In genomic region chr9:105063665-105064247, GRCh38 we compare ENCODE assay signal across 9 cellular contexts.
A peak's percentile ranks its signal among the peaks of the same experiment; 100 is the strongest.
DNase-seq lines count a peak whose midpoint lies in the region; ATAC-seq and TF ChIP-seq lines count a peak whose summit lies in the region.
"Had no signal": no experiment of that assay in that cellular context is flagged by ENCODE, and none has a peak within 500 bp of the region (broad histone marks: within the 10 kb centered on the region; RNA-seq: fewer than 3 reads in every experiment).

No MANE protein-coding gene starts in this region.

- peak overlapping the region; percentile 37 for H3K4me3 Mint-ChIP-seq in chondrocyte (ENCODE audit: unreplicated experiment)
- H3K4me3 Mint-ChIP-seq: memory B cell had no signal

- intact Hi-C loops in mucosa of descending colon (cut with DNase I, micrococcal nuclease) = loop anchor here in 1 of 2 donors (10.0 kb wide), 1 partner anchor 199 kb away; no protein-coding TSS in a partner anchor

- H3K27ac ChIP-seq in HL-60 (replicated peaks) = peak overlapping the region; percentile 69

- no peaks in the 10 kb centered on the region for H3K9me3 ChIP-seq in mucosa of descending colon

- TF ChIP-seq CTCF in HL-60 (IDR thresholded peaks at IDR 0.05; ENCODE audit: insufficient read depth, low read length) = no peak
- TF ChIP-seq CTCF in chondrocyte (IDR thresholded peaks at IDR 0.05) = no peak
- TF ChIP-seq CTCF in mucosa of descending colon (IDR thresholded peaks at IDR 0.05) = no peak

- peaks cover 3% of the 10 kb centered on the region for H3K36me3 Mint-ChIP-seq in chondrocyte (ENCODE audit: low read depth)
- H3K36me3 Mint-ChIP-seq: memory B cell had no signal

- H3K27me3 ChIP-seq in HL-60 (ENCODE audit: insufficient read depth, poor library complexity, severe bottlenecking) = no peaks in the 10 kb centered on the region

- no peaks in the 10 kb centered on the region for H3K36me3 ChIP-seq in mucosa of descending colon (ENCODE audit: low read depth)

- H3K4me3 ChIP-seq in HL-60 (replicated peaks; ENCODE audit: insufficient read depth, low read length) = no peak overlapping the region
- no peak overlapping the region for H3K4me3 ChIP-seq in mucosa of descending colon

- H3K27me3 Mint-ChIP-seq in chondrocyte (ENCODE audit: low read depth) = no peaks in the 10 kb centered on the region

- peak; percentile 61 for ATAC-seq in GM18868 (IDR thresholded peaks at IDR 0.05; ENCODE audit: unreplicated experiment)
- ATAC-seq in mucosa of descending colon = peak; percentile 10

- H3K9me3 Mint-ChIP-seq in chondrocyte (ENCODE audit: low read depth) = peaks cover 19% of the 10 kb centered on the region
- H3K9me3 Mint-ChIP-seq: memory B cell had no signal

- H3K4me1 ChIP-seq in mucosa of descending colon (ENCODE audit: low read depth) = peaks cover 23% of the 10 kb centered on the region

- H3K27ac Mint-ChIP-seq in chondrocyte (ENCODE audit: unreplicated experiment) = peak overlapping the region; percentile 99
- H3K27ac Mint-ChIP-seq: memory B cell had no signal

- DNase-seq in HL-60 (ENCODE audit: low read depth in 1 of 2, low spot score in 1 of 2) (peak in 1 of 2 experiments; percentile 30), chondrocyte (ENCODE audit: low spot score) (no peak), mucosa of descending colon (peak in 2 of 3 donors; percentile 25 to 38), foreskin melanocyte (no peak), NCI-H1930 (lab: John Stamatoyannopoulos, UW) (no peak), NCI-H748 (lab: John Stamatoyannopoulos, UW; ENCODE audit: unreplicated experiment) (no peak), SK-N-DZ (ENCODE audit: low spot score) (no peak)

- peaks cover 49% of the 10 kb centered on the region for H3K4me1 Mint-ChIP-seq in chondrocyte (ENCODE audit: low read depth)

Comparison
In these comparisons a context has a peak if more than half of its experiments do, and no peak if none do; other contexts are left out.
1. DNase-seq: peak in mucosa of descending colon (2 of 3); none in chondrocyte (single experiment), foreskin melanocyte (single experiment), NCI-H1930 (0 of 2), NCI-H748 (single experiment) and SK-N-DZ (single experiment).